In genomic region chr5:68335075-68335474, GRCh38 we compare ENCODE assay signal across 20 cellular contexts.
A peak's percentile ranks its signal among the peaks of the same experiment; 100 is the strongest.
DNase-seq lines count a peak whose midpoint lies in the region; ATAC-seq, FAIRE-seq and TF ChIP-seq lines count a peak whose summit lies in the region.
"Had no signal": no experiment of that assay in that cellular context is flagged by ENCODE, and none has a peak within 500 bp of the region (broad histone marks: within the 10 kb centered on the region; RNA-seq: fewer than 3 reads in every experiment).

No MANE protein-coding gene starts in this region.

- H2AFZ ChIP-seq in HepG2 (ENCODE audit: low read length) (no peak overlapping the region), astrocyte (ENCODE audit: low read depth, low read length) (no peak overlapping the region), smooth muscle cell (ENCODE audit: low read depth) (no peak overlapping the region)

- TF ChIP-seq EP300 in HepG2 (IDR thresholded peaks at IDR 0.05; ENCODE audit: low read depth in 2 of 2, low read length in 2 of 2): no peak
- TF ChIP-seq EP300 in HepG2 (CRISPR knock-in tag; IDR thresholded peaks at IDR 0.05; ENCODE audit: borderline replicate concordance): no peak

- no peak overlapping the region for H3K27ac ChIP-seq in HepG2 (ENCODE audit: extremely low read length, insufficient read depth, low read length)
- H3K27ac ChIP-seq in right lobe of liver: no peak overlapping the region
- H3K27ac ChIP-seq in astrocyte (ENCODE audit: low read depth, low read length): no peak overlapping the region
- peak overlapping the region; percentile 88 for H3K27ac ChIP-seq in smooth muscle cell (ENCODE audit: low read depth)
- H3K27ac ChIP-seq: 22Rv1 had no signal

- CTCF ChIA-PET in HepG2 (lab: Yijun Ruan, JAX; ENCODE audit: low intra/inter-chr PET ratio, low total read pairs): no interaction called here

- H4K20me1 ChIP-seq in HepG2 (ENCODE audit: insufficient read depth, low read length): no peaks in the 10 kb centered on the region
- no peaks in the 10 kb centered on the region for H4K20me1 ChIP-seq in astrocyte (ENCODE audit: insufficient read depth, low read length)
- H4K20me1 ChIP-seq in smooth muscle cell (ENCODE audit: low read depth): no peaks in the 10 kb centered on the region
- H4K20me1 ChIP-seq: BLaER1 treated with 17β-estradiol and CSF1 and Interleukin-3, amounts not matched to agents 10 nM and 100 nM had no signal

- H3K9me3 ChIP-seq in HepG2 (ENCODE audit: low read length): no peaks in the 10 kb centered on the region
- no peaks in the 10 kb centered on the region for H3K9me3 ChIP-seq in right lobe of liver
- H3K9me3 ChIP-seq in astrocyte (ENCODE audit: insufficient read depth, low read depth, low read length): no peaks in the 10 kb centered on the region
- no peaks in the 10 kb centered on the region for H3K9me3 ChIP-seq in smooth muscle cell (replicated peaks; ENCODE audit: low read depth)
- H3K9me3 ChIP-seq: BLaER1 treated with 17β-estradiol and CSF1 and Interleukin-3, amounts not matched to agents 10 nM and 100 nM had no signal

- POLR2A ChIA-PET in HepG2 (lab: Yijun Ruan, JAX): no interaction called here

- H3K27me3 ChIP-seq in HepG2 (ENCODE audit: control insufficient read depth in 1 of 2, insufficient read depth in 2 of 2, low read length in 2 of 2): no peaks in the 10 kb centered on the region
- no peaks in the 10 kb centered on the region for H3K27me3 ChIP-seq in right lobe of liver
- no peaks in the 10 kb centered on the region for H3K27me3 ChIP-seq in astrocyte (ENCODE audit: insufficient read depth, low read length)
- no peaks in the 10 kb centered on the region for H3K27me3 ChIP-seq in smooth muscle cell (ENCODE audit: low read depth)
- H3K27me3 ChIP-seq: BLaER1 treated with 17β-estradiol and CSF1 and Interleukin-3, amounts not matched to agents 10 nM and 100 nM had no signal

- DNase-seq in HepG2 (ENCODE audit: low spot score): no peak
- no peak for DNase-seq in right lobe of liver
- no peak for DNase-seq in HFFc6
- DNase-seq in astrocyte (ENCODE audit: low read depth): no peak
- no peak for DNase-seq in smooth muscle cell (lab: John Stamatoyannopoulos, UW; ENCODE audit: unreplicated experiment)
- DNase-seq in DMS 273 (lab: John Stamatoyannopoulos, UW; ENCODE audit: unreplicated experiment): no peak
- DNase-seq in NCI-H2196 (lab: John Stamatoyannopoulos, UW; ENCODE audit: unreplicated experiment): no peak
- DNase-seq in DMS53 treated with DMSO at 0.1 percent for 48 hours (lab: John Stamatoyannopoulos, UW; ENCODE audit: unreplicated experiment): no peak
- DNase-seq: CD8-positive, alpha-beta memory T cell; COR-L47; DMS79; GDM1; GOT3; H7; KBM-7 had no signal

- H3K36me3 ChIP-seq in HepG2 (replicated peaks in 1 of 2; ENCODE audit: control insufficient read depth in 1 of 2, insufficient read depth in 2 of 2, low read length in 2 of 2) (no peaks in the 10 kb centered on the region), right lobe of liver (no peaks in the 10 kb centered on the region), astrocyte (ENCODE audit: insufficient read depth, low read length) (no peaks in the 10 kb centered on the region), smooth muscle cell (ENCODE audit: low read depth) (no peaks in the 10 kb centered on the region)
- H3K36me3 ChIP-seq: BLaER1 treated with 17β-estradiol and CSF1 and Interleukin-3, amounts not matched to agents 10 nM and 100 nM had no signal

- no peak overlapping the region for H3K4me2 ChIP-seq in HepG2 (ENCODE audit: low read depth, low read length)
- no peak overlapping the region for H3K4me2 ChIP-seq in astrocyte (ENCODE audit: low read length)
- no peak overlapping the region for H3K4me2 ChIP-seq in smooth muscle cell

- no TSS peak for BruUV-seq in HepG2 (replicated peaks; lab: Mats Ljungman, UMichigan)

- no peak for TF ChIP-seq CTCF in HepG2 (CRISPR knock-in tag; IDR thresholded peaks at IDR 0.05)
- TF ChIP-seq CTCF in right lobe of liver (IDR thresholded peaks at IDR 0.05): no peak
- no peak for TF ChIP-seq CTCF in HFFc6 (IDR thresholded peaks at IDR 0.05)
- TF ChIP-seq CTCF in astrocyte (IDR thresholded peaks at IDR 0.05; ENCODE audit: insufficient read depth, low read depth, low read length): no peak
- TF ChIP-seq CTCF in smooth muscle cell (IDR thresholded peaks at IDR 0.05; ENCODE audit: borderline replicate concordance, insufficient read depth, poor library complexity, severe bottlenecking): no peak

- H3K79me2 ChIP-seq in HepG2 (ENCODE audit: insufficient read depth, low read length) (no peaks in the 10 kb centered on the region), astrocyte (ENCODE audit: insufficient read depth, low read length) (no peaks in the 10 kb centered on the region), smooth muscle cell (ENCODE audit: low read depth) (no peaks in the 10 kb centered on the region)

- FAIRE-seq in HepG2 (lab: Jason Lieb, UNC) (no peak), astrocyte (lab: Jason Lieb, UNC) (no peak)
- FAIRE-seq: GM12892, GM18507 had no signal

- H3K9me3 Mint-ChIP-seq in HFFc6 (no peaks in the 10 kb centered on the region), astrocyte (ENCODE audit: unreplicated experiment) (peaks cover 7% of the 10 kb centered on the region)
- H3K9me3 Mint-ChIP-seq: CD8-positive, alpha-beta memory T cell had no signal

- H3K9ac ChIP-seq in HepG2 (ENCODE audit: insufficient read depth, low read depth, low read length) (no peak overlapping the region), astrocyte (ENCODE audit: low read length) (no peak overlapping the region), smooth muscle cell (ENCODE audit: low read depth) (no peak overlapping the region)
- H3K9ac ChIP-seq: BLaER1 treated with 17β-estradiol and CSF1 and Interleukin-3, amounts not matched to agents 10 nM and 100 nM had no signal

- intact Hi-C loops in HepG2 (cut with micrococcal nuclease; ENCODE audit: unreplicated experiment) (no loop called here), right lobe of liver (cut with DNase I) (no loop called here)

- ATAC-seq in HepG2 (no peak), right lobe of liver (no peak)

- no peak for TF ChIP-seq POLR2A in HepG2 (IDR thresholded peaks at IDR 0.05; ENCODE audit: insufficient read depth in 1 of 2, low read depth in 2 of 2, low read length in 2 of 2)
- TF ChIP-seq POLR2A in right lobe of liver (IDR thresholded peaks at IDR 0.05): no peak

- H3K27ac Mint-ChIP-seq in HFFc6 (peak overlapping the region; percentile 89; the same call in 1 of the 2 replicates), astrocyte (ENCODE audit: unreplicated experiment) (peak overlapping the region; percentile 56)
- H3K27ac Mint-ChIP-seq: B cell had no signal

- in situ Hi-C loops in HepG2 (cut with HindIII; ENCODE audit: extremely low pct_ligation_motif_present, low pct_unique_long_range_greater_than_20kb): no loop called here

- H3K36me3 Mint-ChIP-seq in HFFc6 (ENCODE audit: low read depth) (no peaks in the 10 kb centered on the region), astrocyte (ENCODE audit: low read depth, unreplicated experiment) (no peaks in the 10 kb centered on the region)
- H3K36me3 Mint-ChIP-seq: CD8-positive, alpha-beta memory T cell had no signal

- H3K4me3 ChIP-seq in HepG2 (replicated peaks in 1 of 3; ENCODE audit: insufficient read depth in 1 of 3, low read depth in 2 of 3, low read length in 3 of 3): no peak overlapping the region
- H3K4me3 ChIP-seq in right lobe of liver: no peak overlapping the region
- H3K4me3 ChIP-seq in astrocyte (ENCODE audit: insufficient read depth, low read depth, low read length): no peak overlapping the region
- H3K4me3 ChIP-seq in smooth muscle cell: no peak overlapping the region
- H3K4me3 ChIP-seq: BLaER1 treated with 17β-estradiol and CSF1 and Interleukin-3, amounts not matched to agents 10 nM and 100 nM had no signal

- TF ChIP-seq RAD21 in HepG2 (CRISPR knock-in tag; IDR thresholded peaks at IDR 0.05): no peak

- no peak overlapping the region for H3K4me3 Mint-ChIP-seq in HFFc6
- H3K4me3 Mint-ChIP-seq in astrocyte (ENCODE audit: unreplicated experiment): no peak overlapping the region
- H3K4me3 Mint-ChIP-seq: B cell; CD8-positive, alpha-beta memory T cell had no signal

- H3K27me3 Mint-ChIP-seq in HFFc6 (ENCODE audit: insufficient read depth) (no peaks in the 10 kb centered on the region; the same call in 1 of the 2 replicates), astrocyte (ENCODE audit: low read depth, unreplicated experiment) (no peaks in the 10 kb centered on the region)
- H3K27me3 Mint-ChIP-seq: B cell had no signal

- H3K4me1 ChIP-seq in HepG2 (ENCODE audit: insufficient read depth, low read length) (no peaks in the 10 kb centered on the region), right lobe of liver (no peaks in the 10 kb centered on the region), astrocyte (ENCODE audit: insufficient read depth, low read length) (peaks cover 42% of the 10 kb centered on the region), smooth muscle cell (ENCODE audit: low read depth) (no peaks in the 10 kb centered on the region)

- H3F3A ChIP-seq in smooth muscle cell (ENCODE audit: low read depth): no peaks in the 10 kb centered on the region

- H3K4me1 Mint-ChIP-seq in HFFc6 (ENCODE audit: low read depth): peaks cover 73% of the 10 kb centered on the region
- H3K4me1 Mint-ChIP-seq in astrocyte (ENCODE audit: low read depth, unreplicated experiment): peaks cover 30% of the 10 kb centered on the region
- H3K4me1 Mint-ChIP-seq: CD8-positive, alpha-beta memory T cell had no signal

TF ChIP-seq in HepG2, 621 proteins besides CTCF, POLR2A, EP300 and RAD21:
- TF ChIP-seq MAFF (IDR thresholded peaks at IDR 0.05; ENCODE audit: low read depth, low read length): 0 out of 2 replicates have a peak, but pooled peaks have one; percentile 21
- no peak for TF ChIP-seq GATAD2A (CRISPR knock-in tag; IDR thresholded peaks at IDR 0.05)
- peak; percentile 18 to 47; a peak in 2 of 4 replicates for TF ChIP-seq MAFK (conservative IDR thresholded peaks at IDR 0.05 in 1 of 2, IDR thresholded peaks at IDR 0.05 in 1 of 2; ENCODE audit: low read length in 2 of 2)
- TF ChIP-seq CEBPB (IDR thresholded peaks at IDR 0.05; ENCODE audit: borderline replicate concordance, low read depth, low read length): no peak
